ENCODE assay signal across 20 cellular contexts in the genomic region with DNA sequence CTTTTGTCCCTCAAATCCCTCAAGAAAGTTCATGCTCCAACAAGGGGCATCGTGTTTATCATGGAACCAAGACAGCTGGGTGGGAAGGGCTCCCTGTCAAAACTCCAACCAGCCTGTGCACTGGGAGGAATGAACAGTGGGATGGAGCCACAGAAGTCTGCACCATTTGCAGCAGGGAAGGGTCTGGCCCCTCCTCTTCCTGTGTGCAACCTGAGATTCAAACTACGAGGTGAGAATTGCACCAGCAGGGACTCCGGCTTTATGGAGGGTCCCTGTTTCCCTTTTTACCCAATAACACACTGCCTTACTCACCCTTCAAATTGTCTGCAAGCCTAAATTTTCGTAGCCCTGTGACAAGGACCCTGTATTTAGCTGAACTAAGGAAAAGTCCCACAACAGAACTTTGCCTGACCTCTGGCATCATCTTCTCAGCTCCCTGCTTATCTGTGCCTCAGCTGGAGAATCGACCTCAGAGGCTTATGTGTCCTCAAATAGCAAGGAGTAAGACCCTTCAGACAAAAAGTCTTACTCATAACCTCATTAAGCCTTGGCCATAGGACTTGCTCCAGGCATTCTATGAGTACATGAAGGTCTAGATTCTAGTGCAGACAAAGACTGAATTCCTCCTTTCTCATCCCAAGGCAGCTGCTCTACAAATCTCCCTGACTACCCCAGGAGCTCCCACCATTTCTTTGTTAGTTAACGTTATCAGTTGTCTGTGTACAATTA.
"Had no signal": no experiment of that assay in that cellular context is flagged by ENCODE, and none has a peak within 500 bp of the region (broad histone marks: within the 10 kb centered on the region; RNA-seq: fewer than 3 reads in every experiment).

No MANE protein-coding gene starts in this region.

- H3K9me3 Mint-ChIP-seq: activated naive CD4-positive, alpha-beta T cell treated with anti-CD3 and anti-CD28 coated beads, Interleukin-2, amount 50 U/mL, for 24 hours; activated T-helper 1 cell treated with anti-CD3 and anti-CD28 coated beads, Interleukin-12 subunit alpha, Interleukin-12 subunit beta, Interleukin-2, Interleukin-4 antibody, amounts not matched to agents 30 ng/mL and 10 ng/mL and 1 ng/mL, durations not matched to agents 14 hours and 24 hours and 36 hours; central memory CD8-positive, alpha-beta T cell; stimulated activated effector memory CD8-positive, alpha-beta T cell treated with anti-CD3 and anti-CD28 coated beads, Interleukin-12 subunit alpha, Interleukin-12 subunit beta, amount 100 ng/mL, for 72 hours; stimulated activated naive CD8-positive, alpha-beta T cell treated with anti-CD3 and anti-CD28 coated beads, Interleukin-15, amount 100 ng/mL, for 72 hours had no signal

- H3K27ac Mint-ChIP-seq: activated CD8-positive, alpha-beta T cell treated with anti-CD3 and anti-CD28 coated beads, Interleukin-2, amount 10 ng/mL, durations not matched to agents 7 days and 5 days; activated naive CD4-positive, alpha-beta T cell treated with anti-CD3 and anti-CD28 coated beads, Interleukin-2, amount 50 U/mL, for 24 hours; activated T-helper 1 cell treated with anti-CD3 and anti-CD28 coated beads, Interleukin-12 subunit alpha, Interleukin-12 subunit beta, Interleukin-2, Interleukin-4 antibody, amounts not matched to agents 30 ng/mL and 10 ng/mL and 1 ng/mL, durations not matched to agents 14 hours and 24 hours and 36 hours; progenitor cell of endocrine pancreas; stimulated activated effector memory CD8-positive, alpha-beta T cell treated with anti-CD3 and anti-CD28 coated beads, Interleukin-12 subunit alpha, Interleukin-12 subunit beta, amount 100 ng/mL, for 72 hours; stimulated activated naive CD8-positive, alpha-beta T cell treated with anti-CD3 and anti-CD28 coated beads, Interleukin-15, amount 100 ng/mL, for 72 hours had no signal

- H3K36me3 ChIP-seq: breast epithelium, esophagus muscularis mucosa, gastrocnemius medialis, tibial artery had no signal

- H3K27me3 ChIP-seq: breast epithelium, esophagus muscularis mucosa, gastrocnemius medialis, tibial artery had no signal

- H3K27ac ChIP-seq: breast epithelium, esophagus muscularis mucosa, gastrocnemius medialis, tibial artery, VCaP had no signal

- DNase-seq: activated CD4-positive, alpha-beta T cell treated with anti-CD3 and anti-CD28 coated beads for 1 hour; activated CD4-positive, alpha-beta T cell treated with anti-CD3 and anti-CD28 coated beads, Interleukin-2, amount 50 U/mL, for 1 hour; activated CD8-positive, alpha-beta T cell treated with anti-CD3 and anti-CD28 coated beads, Interleukin-2, amount 10 ng/mL, durations not matched to agents 7 days and 5 days; activated gamma-delta T cell; effector memory CD4-positive, alpha-beta T cell; gastrocnemius medialis; hippocampal formation; retina; stimulated activated CD4-positive, alpha-beta T cell treated with anti-CD3 and anti-CD28 coated beads, Interleukin-12 subunit alpha, Interleukin-12 subunit beta, amount 100 ng/mL, for 4 hours; stimulated activated naive CD8-positive, alpha-beta T cell treated with anti-CD3 and anti-CD28 coated beads, Interleukin-15, amount 100 ng/mL, for 72 hours had no signal

- H3K27me3 Mint-ChIP-seq: progenitor cell of endocrine pancreas had no signal

- H3K4me1 ChIP-seq: breast epithelium, gastrocnemius medialis, tibial artery had no signal

- H3K4me3 ChIP-seq: breast epithelium, esophagus muscularis mucosa, gastrocnemius medialis, tibial artery had no signal

- H3K4me3 Mint-ChIP-seq: activated CD8-positive, alpha-beta T cell treated with anti-CD3 and anti-CD28 coated beads, Interleukin-2, amount 10 ng/mL, durations not matched to agents 7 days and 5 days; activated naive CD4-positive, alpha-beta T cell treated with anti-CD3 and anti-CD28 coated beads, Interleukin-2, amount 50 U/mL, for 24 hours; activated T-helper 1 cell treated with anti-CD3 and anti-CD28 coated beads, Interleukin-12 subunit alpha, Interleukin-12 subunit beta, Interleukin-2, Interleukin-4 antibody, amounts not matched to agents 30 ng/mL and 10 ng/mL and 1 ng/mL, durations not matched to agents 14 hours and 24 hours and 36 hours; central memory CD8-positive, alpha-beta T cell; neural crest cell; stimulated activated effector memory CD8-positive, alpha-beta T cell treated with anti-CD3 and anti-CD28 coated beads, Interleukin-12 subunit alpha, Interleukin-12 subunit beta, amount 100 ng/mL, for 72 hours; stimulated activated naive CD8-positive, alpha-beta T cell treated with anti-CD3 and anti-CD28 coated beads, Interleukin-15, amount 100 ng/mL, for 72 hours had no signal

- H3K4me1 Mint-ChIP-seq: activated naive CD4-positive, alpha-beta T cell treated with anti-CD3 and anti-CD28 coated beads, Interleukin-2, amount 50 U/mL, for 24 hours; central memory CD8-positive, alpha-beta T cell had no signal

- H3K36me3 Mint-ChIP-seq: activated naive CD4-positive, alpha-beta T cell treated with anti-CD3 and anti-CD28 coated beads, Interleukin-2, amount 50 U/mL, for 24 hours; stimulated activated effector memory CD8-positive, alpha-beta T cell treated with anti-CD3 and anti-CD28 coated beads, Interleukin-12 subunit alpha, Interleukin-12 subunit beta, amount 100 ng/mL, for 72 hours had no signal

- H3K9me3 ChIP-seq: gastrocnemius medialis, tibial artery had no signal
